15 cellular contexts compared by ENCODE assay signal in genomic region chr12:120388711-120389431, GRCh38. TPM values are rescaled to one million over a fixed set of nuclear protein-coding genes. Genes with fewer than 3 reads are reported as not detected.
DNase-seq lines count a peak whose midpoint lies in the region; ATAC-seq and TF ChIP-seq lines count a peak whose summit lies in the region.
"Had no signal": no experiment of that assay in that cellular context is flagged by ENCODE, and none has a peak within 500 bp of the region (broad histone marks: within the 10 kb centered on the region; RNA-seq: fewer than 3 reads in every experiment).

No MANE protein-coding gene starts in this region.

- peaks cover 5% of the 10 kb centered on the region for H3K4me1 Mint-ChIP-seq in stimulated activated naive CD8-positive, alpha-beta T cell treated with anti-CD3 and anti-CD28 coated beads, Interleukin-15, amount 100 ng/mL, for 72 hours
- H3K4me1 Mint-ChIP-seq: activated CD8-positive, alpha-beta memory T cell treated with anti-CD3 and anti-CD28 coated beads, Interleukin-2, amount 10 ng/mL, durations not matched to agents 7 days and 5 days had no signal

- intact Hi-C loops in esophagus muscularis mucosa (cut with DNase I) = no loop called here

- peak overlapping the region; percentile 29 for H2AFZ ChIP-seq in parathyroid adenoma

- peak overlapping the region in 1 of 2 donors; percentile 34 for H3K4me3 Mint-ChIP-seq in stimulated activated naive CD8-positive, alpha-beta T cell treated with anti-CD3 and anti-CD28 coated beads, Interleukin-15, amount 100 ng/mL, for 72 hours
- H3K4me3 Mint-ChIP-seq: activated CD8-positive, alpha-beta memory T cell treated with anti-CD3 and anti-CD28 coated beads, Interleukin-2, amount 10 ng/mL, durations not matched to agents 7 days and 5 days had no signal

- DNase-seq in HAP-1 (ENCODE audit: low spot score in 2 of 2) = peak; percentile 90 to 98
- DNase-seq in NCI-H2196 treated with DMSO at 0.1 percent for 48 hours (lab: John Stamatoyannopoulos, UW; ENCODE audit: unreplicated experiment) = peak; percentile 31
- DNase-seq in globus pallidus (ENCODE audit: low spot score) = peak; percentile 27
- DNase-seq in stimulated activated naive CD8-positive, alpha-beta T cell treated with anti-CD3 and anti-CD28 coated beads, Interleukin-15, amount 100 ng/mL, for 72 hours = no peak
- no peak for DNase-seq in esophagus muscularis mucosa (ENCODE audit: extremely low spot score)
- DNase-seq in NOMO-1 treated with dmso at 0.1 percent for 144 hours (lab: John Stamatoyannopoulos, UW; ENCODE audit: unreplicated experiment) = no peak
- DNase-seq: activated CD8-positive, alpha-beta memory T cell treated with anti-CD3 and anti-CD28 coated beads, Interleukin-2, amount 10 ng/mL, durations not matched to agents 7 days and 5 days; DND-41; foreskin fibroblast; naive B cell; NCI-H510A treated with DMSO at 0.1 percent for 48 hours had no signal

- in situ Hi-C loops in HAP-1 (cut with MboI; ENCODE audit: low sequenced_read_pairs) = no loop called here

- peaks cover 22% of the 10 kb centered on the region for H3K4me1 ChIP-seq in HAP-1
- H3K4me1 ChIP-seq in parathyroid adenoma = no peaks in the 10 kb centered on the region
- peaks cover 4 to 7% (median 5%) of the 10 kb centered on the region in 4 donors for H3K4me1 ChIP-seq in esophagus muscularis mucosa

- TF ChIP-seq CTCF in parathyroid adenoma (IDR thresholded peaks at IDR 0.05) (no peak), esophagus muscularis mucosa (IDR thresholded peaks at IDR 0.05) (no peak)

- ATAC-seq in stimulated activated naive CD8-positive, alpha-beta T cell treated with anti-CD3 and anti-CD28 coated beads, Interleukin-15, amount 100 ng/mL, for 72 hours = no peak
- no peak for ATAC-seq in HG02642 (IDR thresholded peaks at IDR 0.05; ENCODE audit: poor library complexity, unreplicated experiment)
- ATAC-seq: activated CD8-positive, alpha-beta memory T cell treated with anti-CD3 and anti-CD28 coated beads, Interleukin-2, amount 10 ng/mL, durations not matched to agents 7 days and 5 days had no signal

- TF ChIP-seq EP300 in esophagus muscularis mucosa (IDR thresholded peaks at IDR 0.05) = no peak

- no peak overlapping the region for H3K27ac Mint-ChIP-seq in stimulated activated naive CD8-positive, alpha-beta T cell treated with anti-CD3 and anti-CD28 coated beads, Interleukin-15, amount 100 ng/mL, for 72 hours
- H3K27ac Mint-ChIP-seq: activated CD8-positive, alpha-beta memory T cell treated with anti-CD3 and anti-CD28 coated beads, Interleukin-2, amount 10 ng/mL, durations not matched to agents 7 days and 5 days had no signal

- no peak overlapping the region for H3K9ac ChIP-seq in parathyroid adenoma

- H3K36me3 ChIP-seq in HAP-1 (replicated peaks) (no peaks in the 10 kb centered on the region), parathyroid adenoma (ENCODE audit: control insufficient read depth, insufficient read depth, low read length) (no peaks in the 10 kb centered on the region), esophagus muscularis mucosa (no peaks in the 10 kb centered on the region)

- TF ChIP-seq POLR2A in esophagus muscularis mucosa (IDR thresholded peaks at IDR 0.05; ENCODE audit: low read depth) = no peak

- H3K27me3 Mint-ChIP-seq in stimulated activated naive CD8-positive, alpha-beta T cell treated with anti-CD3 and anti-CD28 coated beads, Interleukin-15, amount 100 ng/mL, for 72 hours = peaks cover 56% of the 10 kb centered on the region

- no peak overlapping the region for H3K27ac ChIP-seq in parathyroid adenoma
- H3K27ac ChIP-seq in esophagus muscularis mucosa (replicated peaks in 1 of 4) = no peak overlapping the region
- H3K27ac ChIP-seq: HL-60 had no signal

- H3K4me3 ChIP-seq in HAP-1 = 0 out of 2 replicates have a peak overlapping the region, but pooled peaks have one; percentile 8
- no peak overlapping the region for H3K4me3 ChIP-seq in parathyroid adenoma (ENCODE audit: low read depth, low read length)
- peak overlapping the region in 1 of 4 donors; percentile 8 for H3K4me3 ChIP-seq in esophagus muscularis mucosa

- H3K9me3 ChIP-seq in HAP-1 (no peaks in the 10 kb centered on the region), parathyroid adenoma (ENCODE audit: control insufficient read depth, low read length) (no peaks in the 10 kb centered on the region), esophagus muscularis mucosa (no peaks in the 10 kb centered on the region)

- WGBS in esophagus muscularis mucosa = 19% methylated on average over 19 of the region's 23 CpGs

- no peak overlapping the region for H3K4me2 ChIP-seq in parathyroid adenoma (ENCODE audit: low read length)

- no peaks in the 10 kb centered on the region for H3K27me3 ChIP-seq in HAP-1 (ENCODE audit: low read depth)
- no peaks in the 10 kb centered on the region for H3K27me3 ChIP-seq in parathyroid adenoma (ENCODE audit: control insufficient read depth, insufficient read depth, low read length)
- H3K27me3 ChIP-seq in esophagus muscularis mucosa = peaks cover 0 to 80% (median 10%) of the 10 kb centered on the region in 4 donors

- no peaks in the 10 kb centered on the region for H3K9me3 Mint-ChIP-seq in stimulated activated naive CD8-positive, alpha-beta T cell treated with anti-CD3 and anti-CD28 coated beads, Interleukin-15, amount 100 ng/mL, for 72 hours

- no peaks in the 10 kb centered on the region for H3K79me2 ChIP-seq in parathyroid adenoma

RNA-seq across cellular contexts. Expression of gene MSI1, which starts 19.9 kb away (rescaled TPM):
- under 1 TPM in 3 of 4 donors, not detected in 1; 0.11 to 0.19 (median 0.17) TPM for total RNA-seq in esophagus muscularis mucosa
- total RNA-seq: bronchial epithelial cell had no signal

RNA-seq across cellular contexts. Expression of gene COX6A1, which starts 49.0 kb away (rescaled TPM):
- 100 to 1,000 TPM; 499 to 689 (median 548) TPM for total RNA-seq in esophagus muscularis mucosa

RNA-seq across cellular contexts. Expression of gene TRIAP1, which starts 57.3 kb away (rescaled TPM):
- 10 to 100 TPM in 3 of 4 donors, 1 to 10 TPM in 1; 9.8 to 17.7 (median 10.7) TPM for total RNA-seq in esophagus muscularis mucosa

RNA-seq across cellular contexts. Expression of gene GATC, which starts 57.4 kb away (rescaled TPM):
- total RNA-seq in esophagus muscularis mucosa = 10 to 100 TPM; 18.5 to 24.0 (median 20.2) TPM

Comparison
In these comparisons a context has a peak if more than half of its experiments do, and no peak if none do; other contexts are left out.
1. DNase-seq: peak in HAP-1 (2 of 2), NCI-H2196 treated with DMSO at 0.1 percent for 48 hours (single experiment) and globus pallidus (single experiment); none in stimulated activated naive CD8-positive, alpha-beta T cell treated with anti-CD3 and anti-CD28 coated beads, Interleukin-15, amount 100 ng/mL, for 72 hours (0 of 2), esophagus muscularis mucosa (single experiment) and NOMO-1 treated with dmso at 0.1 percent for 144 hours (single experiment).